Comparison of ENCODE assay signal across 2 cellular contexts in the genomic region with DNA sequence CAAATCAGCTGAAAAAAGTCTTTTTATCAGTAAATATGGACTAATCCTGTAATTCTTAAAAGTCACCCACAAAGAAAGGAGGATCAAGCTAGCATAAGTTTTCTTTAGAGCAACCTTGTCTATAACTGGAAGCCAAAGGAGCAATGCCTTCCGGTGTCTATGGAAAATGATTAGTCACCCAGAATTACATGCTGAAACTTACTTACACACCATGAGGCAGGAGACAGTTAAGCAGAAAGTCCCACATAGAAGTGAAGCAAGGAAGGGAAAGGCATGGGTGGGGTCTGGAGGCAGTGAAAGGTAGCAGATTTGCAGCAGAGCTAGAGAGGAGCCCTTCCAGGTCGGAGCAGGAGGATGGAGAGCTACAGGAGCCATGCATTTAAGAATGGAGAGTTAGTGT.
TF ChIP-seq lines count a peak whose summit lies in the region.

No MANE protein-coding gene starts in this region.

TF ChIP-seq in SK-N-SH treated with all-trans-retinoic acid at 6 μM for 48 hours, 23 proteins besides CTCF, POLR2A, EP300 and RAD21 (continued from another document):
- TF ChIP-seq, protein P1, sequence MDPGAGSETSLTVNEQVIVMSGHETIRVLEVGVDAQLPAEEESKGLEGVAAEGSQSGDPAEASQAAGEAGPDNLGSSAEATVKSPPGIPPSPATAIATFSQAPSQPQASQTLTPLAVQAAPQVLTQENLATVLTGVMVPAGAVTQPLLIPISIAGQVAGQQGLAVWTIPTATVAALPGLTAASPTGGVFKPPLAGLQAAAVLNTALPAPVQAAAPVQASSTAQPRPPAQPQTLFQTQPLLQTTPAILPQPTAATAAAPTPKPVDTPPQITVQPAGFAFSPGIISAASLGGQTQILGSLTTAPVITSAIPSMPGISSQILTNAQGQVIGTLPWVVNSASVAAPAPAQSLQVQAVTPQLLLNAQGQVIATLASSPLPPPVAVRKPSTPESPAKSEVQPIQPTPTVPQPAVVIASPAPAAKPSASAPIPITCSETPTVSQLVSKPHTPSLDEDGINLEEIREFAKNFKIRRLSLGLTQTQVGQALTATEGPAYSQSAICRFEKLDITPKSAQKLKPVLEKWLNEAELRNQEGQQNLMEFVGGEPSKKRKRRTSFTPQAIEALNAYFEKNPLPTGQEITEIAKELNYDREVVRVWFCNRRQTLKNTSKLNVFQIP (CRISPR knock-in tag; IDR thresholded peaks at IDR 0.05; ENCODE audit: borderline replicate concordance, low read depth) = no peak
- no peak for TF ChIP-seq ZC3H10 (CRISPR knock-in tag; IDR thresholded peaks at IDR 0.05)

TF ChIP-seq in SK-N-SH, 30 proteins besides CTCF, POLR2A, EP300 and RAD21 (continued from another document):
- TF ChIP-seq, protein P2, sequence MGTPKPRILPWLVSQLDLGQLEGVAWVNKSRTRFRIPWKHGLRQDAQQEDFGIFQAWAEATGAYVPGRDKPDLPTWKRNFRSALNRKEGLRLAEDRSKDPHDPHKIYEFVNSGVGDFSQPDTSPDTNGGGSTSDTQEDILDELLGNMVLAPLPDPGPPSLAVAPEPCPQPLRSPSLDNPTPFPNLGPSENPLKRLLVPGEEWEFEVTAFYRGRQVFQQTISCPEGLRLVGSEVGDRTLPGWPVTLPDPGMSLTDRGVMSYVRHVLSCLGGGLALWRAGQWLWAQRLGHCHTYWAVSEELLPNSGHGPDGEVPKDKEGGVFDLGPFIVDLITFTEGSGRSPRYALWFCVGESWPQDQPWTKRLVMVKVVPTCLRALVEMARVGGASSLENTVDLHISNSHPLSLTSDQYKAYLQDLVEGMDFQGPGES (IDR thresholded peaks at IDR 0.05; ENCODE audit: low read depth, low read length) = no peak
- TF ChIP-seq NRF1 (IDR thresholded peaks at IDR 0.05; ENCODE audit: low read depth, low read length) = no peak
- TF ChIP-seq, protein P3, sequence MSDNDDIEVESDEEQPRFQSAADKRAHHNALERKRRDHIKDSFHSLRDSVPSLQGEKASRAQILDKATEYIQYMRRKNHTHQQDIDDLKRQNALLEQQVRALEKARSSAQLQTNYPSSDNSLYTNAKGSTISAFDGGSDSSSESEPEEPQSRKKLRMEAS (IDR thresholded peaks at IDR 0.05; ENCODE audit: low read depth) = no peak
- TF ChIP-seq, protein P4, sequence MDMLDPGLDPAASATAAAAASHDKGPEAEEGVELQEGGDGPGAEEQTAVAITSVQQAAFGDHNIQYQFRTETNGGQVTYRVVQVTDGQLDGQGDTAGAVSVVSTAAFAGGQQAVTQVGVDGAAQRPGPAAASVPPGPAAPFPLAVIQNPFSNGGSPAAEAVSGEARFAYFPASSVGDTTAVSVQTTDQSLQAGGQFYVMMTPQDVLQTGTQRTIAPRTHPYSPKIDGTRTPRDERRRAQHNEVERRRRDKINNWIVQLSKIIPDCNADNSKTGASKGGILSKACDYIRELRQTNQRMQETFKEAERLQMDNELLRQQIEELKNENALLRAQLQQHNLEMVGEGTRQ (IDR thresholded peaks at IDR 0.05; ENCODE audit: borderline replicate concordance, low read depth, low read length) = no peak
- no peak for TF ChIP-seq NFIC (IDR thresholded peaks at IDR 0.05; ENCODE audit: borderline replicate concordance)
- no peak for TF ChIP-seq RCOR1 (IDR thresholded peaks at IDR 0.05; ENCODE audit: low read length)
- no peak for TF ChIP-seq POLR2AphosphoS5 (IDR thresholded peaks at IDR 0.05; ENCODE audit: low read depth, low read length)
TF ChIP-seq in SK-N-SH: peak in this region for 0.
